Comparison of ENCODE assay signal across 8 cellular contexts in the genomic region with DNA sequence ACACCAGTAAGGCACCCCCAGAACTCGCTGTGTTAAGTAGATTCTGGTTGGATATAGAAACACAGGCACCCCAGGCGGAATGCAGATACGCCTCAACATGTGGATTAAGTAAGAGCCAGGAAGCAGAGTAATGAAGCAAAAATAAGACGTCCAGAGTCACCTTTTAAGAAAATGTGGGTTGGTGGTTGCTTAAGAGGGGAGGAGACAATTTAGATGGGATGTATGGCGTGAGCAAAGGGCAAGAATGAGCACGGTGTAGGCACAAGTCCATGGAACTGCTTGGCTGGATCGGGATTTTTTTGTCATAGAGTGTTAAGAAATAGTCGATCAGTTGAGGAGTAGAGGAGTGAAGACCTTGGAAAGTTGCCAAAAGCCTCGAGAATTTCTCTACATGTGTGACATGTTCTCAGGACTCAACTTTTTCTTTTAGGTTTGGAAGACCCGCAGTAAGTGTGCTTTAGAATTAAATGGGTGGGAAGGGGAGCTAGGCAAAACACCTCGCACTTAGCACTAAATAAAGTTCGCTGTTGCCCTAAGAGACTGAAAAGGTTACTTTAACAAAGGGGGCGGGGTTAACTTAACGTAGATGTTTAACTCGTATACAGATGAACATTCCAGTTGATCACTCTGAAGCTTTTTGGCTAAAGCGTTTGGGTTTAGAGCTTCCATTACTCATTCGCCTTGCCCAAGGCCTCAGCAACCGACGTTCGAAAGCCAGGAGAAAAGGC. TPM values are rescaled to one million over a fixed set of nuclear protein-coding genes. Genes with fewer than 3 reads are reported as not detected.
DNase-seq lines count a peak whose midpoint lies in the region; ATAC-seq and TF ChIP-seq lines count a peak whose summit lies in the region.

No MANE protein-coding gene starts in this region.

- H3K4me3 Mint-ChIP-seq in Caco-2 (ENCODE audit: unreplicated experiment) (peak overlapping the region; percentile 91), brain (peak overlapping the region; percentile 94 to 100 (median 95))

- no peaks in the 10 kb centered on the region for H3K9me3 ChIP-seq in Caco-2
- H3K9me3 ChIP-seq in mononuclear cell (ENCODE audit: low read depth, low read length) = no peaks in the 10 kb centered on the region

- H3K4me3 ChIP-seq in Caco-2 (ENCODE audit: low read depth, low read length) (peak overlapping the region; percentile 46), LNCaP clone FGC (ENCODE audit: low read depth, low read length) (peak overlapping the region; percentile 18), mononuclear cell (ENCODE audit: low read length) (peak overlapping the region; percentile 82)

- H3K27me3 ChIP-seq in Caco-2 (replicated peaks; ENCODE audit: control insufficient read depth, insufficient read depth, low read length) = no peaks in the 10 kb centered on the region
- H3K27me3 ChIP-seq in mononuclear cell (ENCODE audit: insufficient read depth, low read length) = no peaks in the 10 kb centered on the region

- H3K4me1 ChIP-seq in Caco-2 = peaks cover 29% of the 10 kb centered on the region
- H3K4me1 ChIP-seq in mononuclear cell (ENCODE audit: insufficient read depth, low read length) = peaks cover 36% of the 10 kb centered on the region

- POLR2A ChIA-PET in Caco-2 (lab: Charles Lee) = interaction anchor here (0.5 to 1.1 kb wide), 6 partner anchors 17 to 412 kb away, joined by 3 to 9 read pairs (median 4); partner anchors contain the start of gene DNAH7

- intact Hi-C loops in Caco-2 (cut with micrococcal nuclease; ENCODE audit: unreplicated experiment) = loop anchor here (2.0 to 5.0 kb wide), 2 partner anchors 324 to 413 kb away; partner anchors contain the start of gene DNAH7

- peaks cover 12% of the 10 kb centered on the region for H3K4me1 Mint-ChIP-seq in Caco-2 (ENCODE audit: low read depth, unreplicated experiment)
- H3K4me1 Mint-ChIP-seq in brain = peaks cover 40% of the 10 kb centered on the region

- H3K27me3 Mint-ChIP-seq in Caco-2 (ENCODE audit: insufficient read depth, unreplicated experiment) = no peaks in the 10 kb centered on the region
- H3K27me3 Mint-ChIP-seq in brain = peaks cover 6% of the 10 kb centered on the region

- ATAC-seq in GM18861 (IDR thresholded peaks at IDR 0.05; ENCODE audit: unreplicated experiment) (no peak), GM18868 (IDR thresholded peaks at IDR 0.05; ENCODE audit: unreplicated experiment) (no peak)

- H3K27ac Mint-ChIP-seq in Caco-2 (ENCODE audit: unreplicated experiment) (peak overlapping the region; percentile 92), brain (peak overlapping the region; percentile 98 to 100 (median 99))

- TF ChIP-seq CTCF in Caco-2 (IDR thresholded peaks at IDR 0.05; ENCODE audit: insufficient read depth in 1 of 2, low read depth in 1 of 2, low read length in 1 of 2, severe bottlenecking in 1 of 2, unreplicated experiment in 1 of 2) (no peak), LNCaP clone FGC (IDR thresholded peaks at IDR 0.05; ENCODE audit: control insufficient read depth, extremely low read depth, insufficient read depth) (no peak), brain (conservative IDR thresholded peaks at IDR 0.05) (no peak)

- DNase-seq in Caco-2 (no peak), LNCaP clone FGC (ENCODE audit: low read depth) (no peak), dedifferentiated amniotic fluid mesenchymal stem cell (ENCODE audit: extremely low spot score) (no peak), DMS79 (lab: John Stamatoyannopoulos, UW) (no peak)

- BruUV-seq in Caco-2 (replicated peaks; lab: Mats Ljungman, UMichigan) = TSS peak; percentile 93

- H3K9me3 Mint-ChIP-seq in Caco-2 (ENCODE audit: unreplicated experiment) (no peaks in the 10 kb centered on the region), brain (peaks cover 0 to 5% (median 2%) of the 10 kb centered on the region in 5 experiments)

- H3K36me3 ChIP-seq in Caco-2 (ENCODE audit: control insufficient read depth, insufficient read depth, low read length) = no peaks in the 10 kb centered on the region

- H3K36me3 Mint-ChIP-seq in Caco-2 (ENCODE audit: insufficient read depth, unreplicated experiment) = peaks cover 18% of the 10 kb centered on the region
- H3K36me3 Mint-ChIP-seq in brain = no peaks in the 10 kb centered on the region

- CTCF ChIA-PET in Caco-2 (lab: Charles Lee) = interaction anchor here (0.6 to 1.8 kb wide), 23 partner anchors 10 to 657 kb away, joined by 3 to 29 read pairs (median 5); partner anchors contain the start of gene DNAH7

RNA-seq across cellular contexts. Expression of gene SLC39A10, which starts 0.7 kb away (rescaled TPM):
- total RNA-seq in Caco-2 (2022) (45.5 and 61.0 TPM in 2 replicates), mononuclear cell (52.7 TPM)
- polyA plus RNA-seq in brain (ENCODE audit: insufficient read depth, low read depth, low replicate concordance) = 7.8 TPM

Comparison
In these comparisons a context has a peak if more than half of its experiments do, and no peak if none do; other contexts are left out.
1. H3K4me3 ChIP-seq: peak in every context shown above with its lines; median percentile 82 in mononuclear cell; 46 in Caco-2; 18 in LNCaP clone FGC.